Comparison of ENCODE assay signal across 9 cellular contexts in genomic region chr15:77753238-77753873, GRCh38.
DNase-seq lines count a peak whose midpoint lies in the region; ATAC-seq, FAIRE-seq and TF ChIP-seq lines count a peak whose summit lies in the region.
"Had no signal": no experiment of that assay in that cellular context is flagged by ENCODE, and none has a peak within 500 bp of the region (broad histone marks: within the 10 kb centered on the region; RNA-seq: fewer than 3 reads in every experiment).

No MANE protein-coding gene starts in this region.

- H3K36me3 ChIP-seq in endothelial cell of umbilical vein (ENCODE audit: control insufficient read depth in 2 of 2, extremely low read depth in 1 of 2, insufficient read depth in 2 of 2, low read length in 2 of 2) = no peaks in the 10 kb centered on the region
- H3K36me3 ChIP-seq: BE2C had no signal

- no peaks in the 10 kb centered on the region for H3K9me3 ChIP-seq in endothelial cell of umbilical vein (replicated peaks; ENCODE audit: control insufficient read depth, insufficient read depth, low read length)
- H3K9me3 ChIP-seq: BE2C had no signal

- no peak for ATAC-seq in activated CD8-positive, alpha-beta T cell treated with anti-CD3 and anti-CD28 coated beads, Interleukin-2, amount 10 ng/mL, durations not matched to agents 7 days and 5 days
- no peak for ATAC-seq in activated CD8-positive, alpha-beta T cell treated with anti-CD3 and anti-CD28 coated beads for 36 hours
- no peak for ATAC-seq in GM19397 (IDR thresholded peaks at IDR 0.05; ENCODE audit: unreplicated experiment)
- no peak for ATAC-seq in HG03469 (IDR thresholded peaks at IDR 0.05; ENCODE audit: unreplicated experiment)

- intact Hi-C loops in activated CD8-positive, alpha-beta T cell treated with anti-CD3 and anti-CD28 coated beads for 36 hours (cut with micrococcal nuclease) = no loop called here
- intact Hi-C loops in endothelial cell of umbilical vein (cut with micrococcal nuclease) = no loop called here

- no peaks in the 10 kb centered on the region for H3K9me1 ChIP-seq in endothelial cell of umbilical vein (replicated peaks; ENCODE audit: control insufficient read depth, extremely low read depth, insufficient read depth, low read length)

- no peak overlapping the region for H3K4me3 Mint-ChIP-seq in activated CD8-positive, alpha-beta T cell treated with anti-CD3 and anti-CD28 coated beads, Interleukin-2, amount 10 ng/mL, durations not matched to agents 7 days and 5 days
- H3K4me3 Mint-ChIP-seq in activated CD8-positive, alpha-beta T cell treated with anti-CD3 and anti-CD28 coated beads for 36 hours = no peak overlapping the region

- no TSS peak for BruUV-seq in endothelial cell of umbilical vein (replicated peaks; lab: Mats Ljungman, UMichigan)

- no peaks in the 10 kb centered on the region for H4K20me1 ChIP-seq in endothelial cell of umbilical vein (replicated peaks; ENCODE audit: control insufficient read depth, extremely low read depth, insufficient read depth, low read length)

- TF ChIP-seq POLR2A in endothelial cell of umbilical vein (IDR thresholded peaks at IDR 0.05; ENCODE audit: low read depth, low read length) = no peak

- H3K27ac ChIP-seq in endothelial cell of umbilical vein (ENCODE audit: insufficient read depth, low read depth, low read length) = no peak overlapping the region

- H3K4me1 ChIP-seq in endothelial cell of umbilical vein (ENCODE audit: control insufficient read depth, extremely low read depth, insufficient read depth, low read length) = no peaks in the 10 kb centered on the region

- no peaks in the 10 kb centered on the region for H3K9me3 Mint-ChIP-seq in activated CD8-positive, alpha-beta T cell treated with anti-CD3 and anti-CD28 coated beads, Interleukin-2, amount 10 ng/mL, durations not matched to agents 7 days and 5 days (ENCODE audit: insufficient read depth)
- H3K9me3 Mint-ChIP-seq in activated CD8-positive, alpha-beta T cell treated with anti-CD3 and anti-CD28 coated beads for 36 hours = no peaks in the 10 kb centered on the region

- FAIRE-seq in endothelial cell of umbilical vein (lab: Jason Lieb, UNC) = no peak

- DNase-seq in activated CD8-positive, alpha-beta T cell treated with anti-CD3 and anti-CD28 coated beads, Interleukin-2, amount 10 ng/mL, durations not matched to agents 7 days and 5 days = peak; percentile 24
- DNase-seq in activated CD8-positive, alpha-beta T cell treated with anti-CD3 and anti-CD28 coated beads for 36 hours = no peak
- DNase-seq in NOMO-1 treated with DMSO at 0.1 percent for 48 hours (lab: John Stamatoyannopoulos, UW; ENCODE audit: unreplicated experiment) (peak; percentile 9), endothelial cell of umbilical vein (ENCODE audit: low read depth, low spot score) (peak; percentile 15), putamen (ENCODE audit: low spot score) (peak; percentile 7), HCEC 1CT (no peak)
- DNase-seq: BE2C had no signal

- no peak overlapping the region for H2AFZ ChIP-seq in endothelial cell of umbilical vein (ENCODE audit: low read depth, low read length)

- H3K4me3 ChIP-seq in endothelial cell of umbilical vein (replicated peaks in 1 of 3; ENCODE audit: insufficient read depth in 1 of 3, low read depth in 1 of 3, low read length in 3 of 3) = no peak overlapping the region

- TF ChIP-seq CTCF in activated CD8-positive, alpha-beta T cell treated with anti-CD3 and anti-CD28 coated beads for 36 hours (IDR thresholded peaks at IDR 0.05) = no peak
- TF ChIP-seq CTCF in endothelial cell of umbilical vein (IDR thresholded peaks at IDR 0.05; ENCODE audit: extremely low read depth in 1 of 2, insufficient read depth in 1 of 2, low read depth in 1 of 2, low read length in 2 of 2) = no peak

- no peaks in the 10 kb centered on the region for H3K27me3 ChIP-seq in endothelial cell of umbilical vein (ENCODE audit: control insufficient read depth in 2 of 2, insufficient read depth in 2 of 2, low read length in 2 of 2)
- H3K27me3 ChIP-seq: BE2C had no signal

- dilution Hi-C loops in endothelial cell of umbilical vein (cut with MboI; ENCODE audit: extremely low pct_ligation_motif_present, low sequenced_read_pairs) = no loop called here

- H3K36me3 Mint-ChIP-seq in activated CD8-positive, alpha-beta T cell treated with anti-CD3 and anti-CD28 coated beads, Interleukin-2, amount 10 ng/mL, durations not matched to agents 7 days and 5 days (ENCODE audit: low read depth) = no peaks in the 10 kb centered on the region
- H3K36me3 Mint-ChIP-seq in activated CD8-positive, alpha-beta T cell treated with anti-CD3 and anti-CD28 coated beads for 36 hours (ENCODE audit: low read depth) = no peaks in the 10 kb centered on the region

- H3K27me3 Mint-ChIP-seq in activated CD8-positive, alpha-beta T cell treated with anti-CD3 and anti-CD28 coated beads, Interleukin-2, amount 10 ng/mL, durations not matched to agents 7 days and 5 days (ENCODE audit: low read depth) = no peaks in the 10 kb centered on the region
- peaks cover 2% of the 10 kb centered on the region for H3K27me3 Mint-ChIP-seq in activated CD8-positive, alpha-beta T cell treated with anti-CD3 and anti-CD28 coated beads for 36 hours

- H3K79me2 ChIP-seq in endothelial cell of umbilical vein (ENCODE audit: control insufficient read depth, insufficient read depth, low read length) = no peaks in the 10 kb centered on the region

- peaks cover under 1% of the 10 kb centered on the region for H3K4me1 Mint-ChIP-seq in activated CD8-positive, alpha-beta T cell treated with anti-CD3 and anti-CD28 coated beads, Interleukin-2, amount 10 ng/mL, durations not matched to agents 7 days and 5 days (ENCODE audit: low read depth)
- no peaks in the 10 kb centered on the region for H3K4me1 Mint-ChIP-seq in activated CD8-positive, alpha-beta T cell treated with anti-CD3 and anti-CD28 coated beads for 36 hours (ENCODE audit: low read depth)

- POLR2A ChIA-PET in activated CD8-positive, alpha-beta T cell treated with anti-CD3 and anti-CD28 coated beads, Interleukin-2, amount 10 ng/mL, durations not matched to agents 7 days and 5 days (lab: Charles Lee) = no interaction called here
- POLR2A ChIA-PET in activated CD8-positive, alpha-beta T cell treated with anti-CD3 and anti-CD28 coated beads for 36 hours (lab: Charles Lee) = no interaction called here
- POLR2A ChIA-PET in endothelial cell of umbilical vein (lab: Charles Lee) = no interaction called here

- CTCF ChIA-PET in activated CD8-positive, alpha-beta T cell treated with anti-CD3 and anti-CD28 coated beads, Interleukin-2, amount 10 ng/mL, durations not matched to agents 7 days and 5 days (lab: Charles Lee) = no interaction called here
- CTCF ChIA-PET in activated CD8-positive, alpha-beta T cell treated with anti-CD3 and anti-CD28 coated beads for 36 hours (lab: Charles Lee) = no interaction called here
- CTCF ChIA-PET in endothelial cell of umbilical vein (lab: Charles Lee) = interaction anchor here (1.5 kb wide), 2 partner anchors 14 to 53 kb away, joined by 3 to 4 read pairs; no protein-coding TSS in a partner anchor

- no peak overlapping the region for H3K27ac Mint-ChIP-seq in activated CD8-positive, alpha-beta T cell treated with anti-CD3 and anti-CD28 coated beads, Interleukin-2, amount 10 ng/mL, durations not matched to agents 7 days and 5 days
- no peak overlapping the region for H3K27ac Mint-ChIP-seq in activated CD8-positive, alpha-beta T cell treated with anti-CD3 and anti-CD28 coated beads for 36 hours

- H3K9ac ChIP-seq in endothelial cell of umbilical vein (replicated peaks; ENCODE audit: extremely low read depth, insufficient read depth, low read length) = no peak overlapping the region

- no peak overlapping the region for H3K4me2 ChIP-seq in endothelial cell of umbilical vein (ENCODE audit: insufficient read depth, low read length)

TF ChIP-seq in endothelial cell of umbilical vein, 7 proteins besides CTCF, POLR2A, EP300 and RAD21:
- TF ChIP-seq FOS (IDR thresholded peaks at IDR 0.05; ENCODE audit: borderline replicate concordance, insufficient read depth, low read length) = no peak
- TF ChIP-seq EZH2 (IDR thresholded peaks at IDR 0.05; ENCODE audit: borderline replicate concordance, low read depth, low read length, severe bottlenecking) = no peak
- no peak for TF ChIP-seq MAX (IDR thresholded peaks at IDR 0.05; ENCODE audit: insufficient read depth, insufficient read length)
- no peak for TF ChIP-seq MYC (IDR thresholded peaks at IDR 0.05; ENCODE audit: low read depth, low read length)
- no peak for TF ChIP-seq JUN (IDR thresholded peaks at IDR 0.05; ENCODE audit: borderline replicate concordance, insufficient read depth, insufficient read length, low read depth)
- TF ChIP-seq GATA2 (IDR thresholded peaks at IDR 0.05; ENCODE audit: insufficient read depth, insufficient read length, low read depth, low read length) = no peak
- TF ChIP-seq POLR2AphosphoS5 (IDR thresholded peaks at IDR 0.05; ENCODE audit: insufficient read depth, low read depth, low read length) = no peak

Comparison
In these comparisons a context has a peak if more than half of its experiments do, and no peak if none do; other contexts are left out.
1. DNase-seq: peak in activated CD8-positive, alpha-beta T cell treated with anti-CD3 and anti-CD28 coated beads, Interleukin-2, amount 10 ng/mL, durations not matched to agents 7 days and 5 days (single experiment), NOMO-1 treated with DMSO at 0.1 percent for 48 hours (single experiment), endothelial cell of umbilical vein (single experiment) and putamen (single experiment); none in activated CD8-positive, alpha-beta T cell treated with anti-CD3 and anti-CD28 coated beads for 36 hours (single experiment) and HCEC 1CT (single experiment).